8 cellular contexts compared by ENCODE assay signal in genomic region chr17:48546924-48547838, GRCh38. TPM values are rescaled to one million over a fixed set of nuclear protein-coding genes. Genes with fewer than 3 reads are reported as not detected.
DNase-seq lines count a peak whose midpoint lies in the region; ATAC-seq and TF ChIP-seq lines count a peak whose summit lies in the region.

No MANE protein-coding gene starts in this region.

- peaks cover 0 to 9% of the 10 kb centered on the region in 2 donors for H3K36me3 Mint-ChIP-seq in CD14-positive monocyte

- H3K9ac ChIP-seq in mucosa of rectum (ENCODE audit: low read depth in 1 of 2, low read length in 2 of 2) (peak overlapping the region; percentile 1 to 26), MM.1S (ENCODE audit: low read length) (no peak overlapping the region)

- peaks cover 63 to 66% (median 64%) of the 10 kb centered on the region in 3 donors for H3K27me3 Mint-ChIP-seq in CD14-positive monocyte (ENCODE audit: low read depth in 3 of 3)

- intact Hi-C loops in CD14-positive monocyte (cut with micrococcal nuclease) = no loop called here

- no peak for ATAC-seq in HG03378 (IDR thresholded peaks at IDR 0.05; ENCODE audit: unreplicated experiment)

- H3K4me1 ChIP-seq in mucosa of rectum (ENCODE audit: control insufficient read depth in 2 of 2, insufficient read depth in 2 of 2, low read length in 2 of 2) (peaks cover 15 to 18% of the 10 kb centered on the region in 2 donors), MM.1S (ENCODE audit: low read length) (peaks cover 5% of the 10 kb centered on the region; the same call in 1 of the 2 replicates)

- peak overlapping the region; percentile 72 to 87 for H3K27ac ChIP-seq in mucosa of rectum (ENCODE audit: low read depth in 2 of 2, low read length in 2 of 2)
- H3K27ac ChIP-seq in MM.1S (ENCODE audit: low read length) = no peak overlapping the region

- peaks cover 48% of the 10 kb centered on the region for H3K4me1 Mint-ChIP-seq in CD14-positive monocyte

- H3K36me3 ChIP-seq in mucosa of rectum (ENCODE audit: control insufficient read depth in 2 of 2, insufficient read depth in 2 of 2, low read length in 2 of 2) = peaks cover 4 to 13% of the 10 kb centered on the region in 2 donors
- H3K36me3 ChIP-seq in MM.1S (replicated peaks; ENCODE audit: insufficient read depth, low read length) = no peaks in the 10 kb centered on the region

- in situ Hi-C loops in astrocyte of the spinal cord (cut with HindIII; ENCODE audit: low sequenced_read_pairs) = no loop called here

- no peaks in the 10 kb centered on the region for H3K9me3 ChIP-seq in mucosa of rectum (ENCODE audit: control insufficient read depth in 2 of 2, low read length in 2 of 2)
- no peaks in the 10 kb centered on the region for H3K9me3 ChIP-seq in MM.1S (replicated peaks; ENCODE audit: insufficient read depth, low read length)

- peaks cover 0 to 13% (median 8%) of the 10 kb centered on the region in 7 donors for H3K9me3 Mint-ChIP-seq in CD14-positive monocyte

- no peaks in the 10 kb centered on the region for H3F3A ChIP-seq in MM.1S (ENCODE audit: insufficient read depth, low read length)

- H4K20me1 ChIP-seq in MM.1S (ENCODE audit: insufficient read depth, low read length) = no peaks in the 10 kb centered on the region

- H3K79me2 ChIP-seq in MM.1S (ENCODE audit: low read length) = no peaks in the 10 kb centered on the region

- no peak overlapping the region for H3K27ac Mint-ChIP-seq in CD14-positive monocyte

- peak overlapping the region; percentile 73 to 84 for H3K4me3 Mint-ChIP-seq in CD14-positive monocyte

- H3K27me3 ChIP-seq in mucosa of rectum (ENCODE audit: control insufficient read depth in 2 of 2, insufficient read depth in 2 of 2, low read length in 2 of 2) (peaks cover 0 to 3% of the 10 kb centered on the region in 2 donors), MM.1S (replicated peaks; ENCODE audit: insufficient read depth, low read length) (peaks cover 11% of the 10 kb centered on the region)

- DNase-seq in CD14-positive monocyte (ENCODE audit: low spot score) (no peak), NCI-H1105 treated with DMSO at 0.1 percent for 48 hours (lab: John Stamatoyannopoulos, UW) (peak; percentile 72), astrocyte of the spinal cord (ENCODE audit: low read depth, low spot score) (peak; percentile 69), midbrain (lab: John Stamatoyannopoulos, UW) (no peak), NCI-H524 (lab: John Stamatoyannopoulos, UW) (no peak), MM.1S (no peak)

- H3K4me3 ChIP-seq in astrocyte of the spinal cord (ENCODE audit: low read depth, low read length) = peak overlapping the region; percentile 6
- H3K4me3 ChIP-seq in mucosa of rectum (ENCODE audit: low read length in 2 of 2) = peak overlapping the region; percentile 14 to 19
- no peak overlapping the region for H3K4me3 ChIP-seq in MM.1S (ENCODE audit: low read length)

- TF ChIP-seq CTCF in CD14-positive monocyte (IDR thresholded peaks at IDR 0.05) = no peak
- no peak for TF ChIP-seq CTCF in astrocyte of the spinal cord (IDR thresholded peaks at IDR 0.05; ENCODE audit: low read depth, low read length)
- TF ChIP-seq CTCF in MM.1S (IDR thresholded peaks at IDR 0.05; ENCODE audit: low read length) = no peak

- H3K4me2 ChIP-seq in MM.1S (ENCODE audit: low read depth, low read length) = no peak overlapping the region

- no peaks in the 10 kb centered on the region for H3K9me2 ChIP-seq in MM.1S (replicated peaks; ENCODE audit: insufficient read depth, low read length)

- no peak overlapping the region for H2AFZ ChIP-seq in MM.1S (ENCODE audit: low read length)

RNA-seq across cellular contexts. Expression of gene HOXB2, which starts 2.3 kb away (rescaled TPM):
- polyA plus RNA-seq in CD14-positive monocyte = 1 to 10 TPM; 1.6 to 3.8 TPM

RNA-seq across cellular contexts. Expression of gene HOXB1, which starts 16.4 kb away (rescaled TPM):
- polyA plus RNA-seq in CD14-positive monocyte = not detected

RNA-seq across cellular contexts. Expression of gene HOXB4, which starts 31.0 kb away (rescaled TPM):
- polyA plus RNA-seq in CD14-positive monocyte = not detected

RNA-seq across cellular contexts. Expression of gene HOXB3, which starts 42.9 kb away (rescaled TPM):
- polyA plus RNA-seq in CD14-positive monocyte = not detected

RNA-seq across cellular contexts. Expression of gene HOXB5, which starts 46.4 kb away (rescaled TPM):
- not detected for polyA plus RNA-seq in CD14-positive monocyte

Comparison
In these comparisons a context has a peak if more than half of its experiments do, and no peak if none do; other contexts are left out.
1. DNase-seq: peak in NCI-H1105 treated with DMSO at 0.1 percent for 48 hours (single experiment) and astrocyte of the spinal cord (single experiment); none in CD14-positive monocyte (single experiment), midbrain (single experiment), NCI-H524 (0 of 2) and MM.1S (single experiment).